In genomic region chr14:94397899-94398479, GRCh38 we compare ENCODE assay signal across 14 cellular contexts. TPM values are rescaled to one million over a fixed set of nuclear protein-coding genes. Genes with fewer than 3 reads are reported as not detected.
"Had no signal": no experiment of that assay in that cellular context is flagged by ENCODE, and none has a peak within 500 bp of the region (broad histone marks: within the 10 kb centered on the region; RNA-seq: fewer than 3 reads in every experiment).

No MANE protein-coding gene starts in this region.

- H3K4me1 ChIP-seq: left ventricle myocardium inferior had no signal

- ATAC-seq: activated CD8-positive, alpha-beta T cell treated with anti-CD3 and anti-CD28 coated beads, Interleukin-2, amount 10 ng/mL, durations not matched to agents 7 days and 5 days; effector memory CD8-positive, alpha-beta T cell; T-cell had no signal

- H3K27ac ChIP-seq: left ventricle myocardium inferior, ovary, vagina had no signal

- H3K27me3 ChIP-seq: ovary, vagina had no signal

- H3K4me3 ChIP-seq: left ventricle myocardium inferior, ovary, vagina had no signal

- H3K36me3 ChIP-seq: left ventricle myocardium inferior, ovary, vagina had no signal

- DNase-seq: activated CD4-positive, alpha-beta T cell treated with anti-CD3 and anti-CD28 coated beads for 4 hours; activated CD8-positive, alpha-beta T cell treated with anti-CD3 and anti-CD28 coated beads, Interleukin-2, amount 10 ng/mL, durations not matched to agents 7 days and 5 days; activated naive CD4-positive, alpha-beta T cell; effector memory CD8-positive, alpha-beta T cell; hippocampal formation; left ventricle myocardium inferior; ovary; T-cell; T1000 had no signal

- H3K9me3 ChIP-seq: left ventricle myocardium inferior, ovary, vagina had no signal

RNA-seq across cellular contexts. Expression of gene SERPINA1, which starts 9.6 kb away (rescaled TPM):
- total RNA-seq: activated CD8-positive, alpha-beta T cell treated with anti-CD3 and anti-CD28 coated beads, Interleukin-2, amount 10 ng/mL, durations not matched to agents 7 days and 5 days; activated T-helper 1 cell treated with anti-CD3 and anti-CD28 coated beads, Interleukin-12 subunit alpha, Interleukin-12 subunit beta, Interleukin-2, Interleukin-4 antibody, amounts not matched to agents 30 ng/mL and 10 ng/mL and 1 ng/mL, durations not matched to agents 14 hours and 24 hours and 36 hours had no signal

RNA-seq across cellular contexts. Expression of gene SERPINA2, which starts 31.5 kb away (rescaled TPM):
- total RNA-seq: activated CD8-positive, alpha-beta T cell treated with anti-CD3 and anti-CD28 coated beads, Interleukin-2, amount 10 ng/mL, durations not matched to agents 7 days and 5 days; activated T-helper 1 cell treated with anti-CD3 and anti-CD28 coated beads, Interleukin-12 subunit alpha, Interleukin-12 subunit beta, Interleukin-2, Interleukin-4 antibody, amounts not matched to agents 30 ng/mL and 10 ng/mL and 1 ng/mL, durations not matched to agents 14 hours and 24 hours and 36 hours; epithelial cell of proximal tubule; left ventricle myocardium inferior; ovary; T-cell; vagina had no signal
- polyA plus RNA-seq: keratinocyte, ovary had no signal

RNA-seq across cellular contexts. Expression of gene SERPINA11, which starts 54.6 kb away (rescaled TPM):
- total RNA-seq: activated CD8-positive, alpha-beta T cell treated with anti-CD3 and anti-CD28 coated beads, Interleukin-2, amount 10 ng/mL, durations not matched to agents 7 days and 5 days; activated T-helper 1 cell treated with anti-CD3 and anti-CD28 coated beads, Interleukin-12 subunit alpha, Interleukin-12 subunit beta, Interleukin-2, Interleukin-4 antibody, amounts not matched to agents 30 ng/mL and 10 ng/mL and 1 ng/mL, durations not matched to agents 14 hours and 24 hours and 36 hours; epithelial cell of proximal tubule; left ventricle myocardium inferior; ovary; renal cortical epithelial cell; T-cell; vagina had no signal
- polyA plus RNA-seq: keratinocyte, ovary had no signal
